22 cellular contexts compared by ENCODE assay signal in genomic region chr1:218943371-218943770, GRCh38.
"Had no signal": no experiment of that assay in that cellular context is flagged by ENCODE, and none has a peak within 500 bp of the region (broad histone marks: within the 10 kb centered on the region; RNA-seq: fewer than 3 reads in every experiment).

No MANE protein-coding gene starts in this region.

- H3K4me3 ChIP-seq: MG63 had no signal

- H3K9ac ChIP-seq: SK-N-SH had no signal

- H3K4me2 ChIP-seq: SK-N-SH had no signal

- DNase-seq: IMR-90, Karpas-422, KG1, MG63, NCI-H1092, NCI-H1105 treated with DMSO at 0.1 percent for 48 hours, NCI-H1417 treated with DMSO at 0.1 percent for 48 hours, NCI-H146, NCI-H1694 treated with DMSO at 0.1 percent for 48 hours, NCI-H1930, NCI-H2081, NCI-H2107, NCI-H2227 treated with DMSO at 0.1 percent for 48 hours, NCI-H446, NCI-H510A, NCI-H524 treated with DMSO at 0.1 percent for 48 hours, NCI-H69, NCI-H774, SHP77, SK-N-SH had no signal

- H3K9me3 ChIP-seq: MG63, SK-N-SH had no signal

- FAIRE-seq: HepG2 had no signal

- H3K27me3 ChIP-seq: MG63 had no signal

- ATAC-seq: HepG2 had no signal

- H3K36me3 ChIP-seq: MG63 had no signal

- H3K27ac ChIP-seq: RWPE1 had no signal
